In genomic region chr12:50039151-50039835, GRCh38 we compare ENCODE assay signal across 1 cellular context.
TF ChIP-seq lines count a peak whose summit lies in the region.

No MANE protein-coding gene starts in this region.

TF ChIP-seq in K562, 482 proteins besides CTCF, POLR2A, EP300 and RAD21 (continued from another document and continues in another):
- TF ChIP-seq PRPF4 (IDR thresholded peaks at IDR 0.05; ENCODE audit: insufficient read depth, low read depth, low read length, poor library complexity, severe bottlenecking) (no peak), GTF3C2 (IDR thresholded peaks at IDR 0.05; ENCODE audit: borderline replicate concordance, extremely low read depth, insufficient read length) (no peak), DEAF1 (CRISPR knock-in tag; IDR thresholded peaks at IDR 0.05) (peak; percentile 94), KDM1A (IDR thresholded peaks at IDR 0.05) (no peak), ATF7 (IDR thresholded peaks at IDR 0.05) (peak; percentile 48), FOXO4 (CRISPR knock-in tag; IDR thresholded peaks at IDR 0.05) (no peak), TOE1 (IDR thresholded peaks at IDR 0.05; ENCODE audit: borderline replicate concordance) (no peak), TOE1 (CRISPR knock-in tag; IDR thresholded peaks at IDR 0.05; ENCODE audit: borderline replicate concordance, low read depth) (no peak), RBFOX2 (IDR thresholded peaks at IDR 0.05; ENCODE audit: low read depth, low read length) (no peak), ZNF655 (CRISPR knock-in tag; IDR thresholded peaks at IDR 0.05) (no peak), BRD9 (IDR thresholded peaks at IDR 0.05; ENCODE audit: low read depth, partially characterized antibody) (no peak), MAZ (CRISPR knock-in tag; conservative IDR thresholded peaks at IDR 0.05 in 1 of 2, IDR thresholded peaks at IDR 0.05 in 1 of 2) (peak; percentile 38 to 79; a peak in 2 of 4 replicates), SMARCA4 (IDR thresholded peaks at IDR 0.05) (peak; percentile 34; the same call in 1 of the 2 replicates), IRF1 (CRISPR knock-in tag; IDR thresholded peaks at IDR 0.05; ENCODE audit: borderline replicate concordance) (no peak), POLR2AphosphoS5 (IDR thresholded peaks at IDR 0.05; ENCODE audit: control insufficient read depth, insufficient read depth, low read depth, low read length) (peak; percentile 32; the same call in 1 of the 2 replicates), RCOR1 (IDR thresholded peaks at IDR 0.05; ENCODE audit: borderline replicate concordance in 1 of 2, low read depth in 2 of 2, low read length in 2 of 2) (peak in 1 of 2 experiments; percentile 83; a peak in 2 of 4 replicates), HNRNPK (IDR thresholded peaks at IDR 0.05; ENCODE audit: low read depth, low read length, poor library complexity, severe bottlenecking) (no peak), ZNF384 (IDR thresholded peaks at IDR 0.05; ENCODE audit: low read depth, low read length) (peak; percentile 68; the same call in 1 of the 2 replicates), ZBTB12 (CRISPR knock-in tag; IDR thresholded peaks at IDR 0.05) (no peak), HOXB6 (CRISPR knock-in tag; IDR thresholded peaks at IDR 0.05; ENCODE audit: borderline replicate concordance) (no peak), CREM (IDR thresholded peaks at IDR 0.05; ENCODE audit: low read depth) (peak; percentile 78), STAG1 (CRISPR knock-in tag; IDR thresholded peaks at IDR 0.05; ENCODE audit: borderline replicate concordance) (peak; percentile 24; the same call in 1 of the 2 replicates), ATF3 (IDR thresholded peaks at IDR 0.05) (peak; percentile 74), ATF3 (CRISPR knock-in tag; conservative IDR thresholded peaks at IDR 0.05) (no peak), NR2F6 (CRISPR knock-in tag; IDR thresholded peaks at IDR 0.05) (no peak), ELF4 (CRISPR knock-in tag; IDR thresholded peaks at IDR 0.05) (no peak), ETV5 (CRISPR knock-in tag; IDR thresholded peaks at IDR 0.05; ENCODE audit: low read depth) (0 out of 2 replicates have a peak, but pooled peaks have one; percentile 39), RB1 (IDR thresholded peaks at IDR 0.05; ENCODE audit: low read depth) (peak; percentile 50; the same call in 1 of the 2 replicates), XRCC5 (IDR thresholded peaks at IDR 0.05; ENCODE audit: low read depth, low read length) (peak; percentile 72; the same call in 1 of the 2 replicates), SMAD2 (IDR thresholded peaks at IDR 0.05; ENCODE audit: low read depth, low read length) (no peak), IRF9 (tag; IDR thresholded peaks at IDR 0.05) (no peak), DPF2 (IDR thresholded peaks at IDR 0.05) (peak; percentile 59), ZBTB1 (CRISPR knock-in tag; IDR thresholded peaks at IDR 0.05; ENCODE audit: borderline replicate concordance, low read depth) (no peak), RBM17 (IDR thresholded peaks at IDR 0.05; ENCODE audit: borderline replicate concordance, low read depth, low read length) (no peak), CBFA2T2 (conservative IDR thresholded peaks at IDR 0.05) (peak; percentile 43), E2F8 (IDR thresholded peaks at IDR 0.05; ENCODE audit: low read depth, partially characterized antibody) (peak; percentile 27), TCF7 (IDR thresholded peaks at IDR 0.05; ENCODE audit: borderline replicate concordance) (no peak), TEAD4 (IDR thresholded peaks at IDR 0.05; ENCODE audit: low read length) (peak; percentile 50), TEAD4 (CRISPR knock-in tag; IDR thresholded peaks at IDR 0.05; ENCODE audit: borderline replicate concordance) (no peak), ZNF197 (CRISPR knock-in tag; IDR thresholded peaks at IDR 0.05; ENCODE audit: low read depth) (0 out of 2 replicates have a peak, but pooled peaks have one; percentile 38), CBX3 (IDR thresholded peaks at IDR 0.05; ENCODE audit: borderline replicate concordance in 1 of 2, low read length in 2 of 2) (peak in 1 of 2 experiments; percentile 51; a peak in 1 of 3 replicates), ZNF583 (CRISPR knock-in tag; IDR thresholded peaks at IDR 0.05) (no peak), NCOA1 (IDR thresholded peaks at IDR 0.05; ENCODE audit: low read depth) (no peak), ZEB2 (IDR thresholded peaks at IDR 0.05) (peak; percentile 37; the same call in 1 of the 2 replicates), GABPA (tag; conservative IDR thresholded peaks at IDR 0.05; ENCODE audit: low read depth) (no peak), ZNF77 (CRISPR knock-in tag; IDR thresholded peaks at IDR 0.05) (no peak), ZNF146 (CRISPR knock-in tag; IDR thresholded peaks at IDR 0.05; ENCODE audit: unreplicated experiment) (no peak), CREB3 (tag; conservative IDR thresholded peaks at IDR 0.05; ENCODE audit: low read depth) (0 out of 2 replicates have a peak, but pooled peaks have one; percentile 48), ZNF778 (CRISPR knock-in tag; IDR thresholded peaks at IDR 0.05) (no peak), KDM2B (CRISPR knock-in tag; IDR thresholded peaks at IDR 0.05) (0 out of 2 replicates have a peak, but pooled peaks have one; percentile 51), CBFA2T3 (IDR thresholded peaks at IDR 0.05) (peak; percentile 73), MAX (CRISPR knock-in tag; IDR thresholded peaks at IDR 0.05) (peak; percentile 34; the same call in 1 of the 2 replicates), NCOA4 (IDR thresholded peaks at IDR 0.05; ENCODE audit: partially characterized antibody) (no peak)
